6 cellular contexts compared by ENCODE assay signal in the genomic region with DNA sequence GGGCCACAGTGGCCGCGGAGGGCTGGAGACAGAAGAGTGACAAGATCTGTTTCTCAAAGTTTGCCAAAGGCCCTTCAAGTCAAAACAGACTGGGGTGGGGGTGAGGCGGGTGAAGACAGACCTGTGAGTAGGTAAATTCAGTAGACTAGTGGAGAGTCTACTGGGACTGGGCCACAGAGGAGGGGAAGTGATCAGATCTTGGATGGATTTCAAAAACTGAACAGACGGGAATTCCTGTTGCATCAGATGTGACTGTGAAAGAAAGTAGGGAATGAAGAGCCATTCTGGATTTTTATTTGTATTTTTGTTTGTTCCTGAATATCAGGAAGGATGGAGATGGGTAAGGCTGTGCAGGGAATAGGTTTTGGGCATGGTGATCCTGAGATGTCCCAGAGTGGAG. TPM values are rescaled to one million over a fixed set of nuclear protein-coding genes. Genes with fewer than 3 reads are reported as not detected.
DNase-seq lines count a peak whose midpoint lies in the region; ATAC-seq and TF ChIP-seq lines count a peak whose summit lies in the region.
"Not testable (repeated sequence)": the region's sequence is repeated elsewhere in the genome, so short reads cannot be mapped to it uniquely, and the experiment has no call there.

No MANE protein-coding gene starts in this region.

- H3K4me3 ChIP-seq in AG04449 (ENCODE audit: low read depth, low read length) (peak overlapping the region; percentile 56), H7 (ENCODE audit: insufficient read depth, low read depth, low read length) (peak overlapping the region; percentile 11; the same call in 1 of the 2 replicates), SJSA1 (peak overlapping the region; percentile 11; the same call in 1 of the 2 replicates), brain microvascular endothelial cell (ENCODE audit: low read depth, low read length) (peak overlapping the region; percentile 24), heart right ventricle (peak overlapping the region in 9 of 10 donors; percentile 70 to 99 (median 87)), neuron (ENCODE audit: low read length) (peak overlapping the region; percentile 52)

- not testable (repeated sequence) for H3K27me3 ChIP-seq in H7 (ENCODE audit: control insufficient read depth, insufficient read depth, low read length); SJSA1 (replicated peaks); brain microvascular endothelial cell (replicated peaks); heart right ventricle; neuron (ENCODE audit: insufficient read depth, low read length)

- not testable (repeated sequence) for H3K36me3 ChIP-seq in H7 (replicated peaks; ENCODE audit: control insufficient read depth, insufficient read depth, low read length); brain microvascular endothelial cell (replicated peaks)
- H3K36me3 ChIP-seq in SJSA1 = peaks cover 30% of the 10 kb centered on the region
- H3K36me3 ChIP-seq in heart right ventricle = peaks cover 0 to 32% (median 6%) of the 10 kb centered on the region in 9 donors
- H3K36me3 ChIP-seq in neuron (ENCODE audit: insufficient read depth, low read length) = peaks cover 20% of the 10 kb centered on the region

- not testable (repeated sequence) for TF ChIP-seq CTCF in AG04449 (IDR thresholded peaks at IDR 0.05; ENCODE audit: insufficient read depth, low read length, missing control alignments); brain microvascular endothelial cell (IDR thresholded peaks at IDR 0.05; ENCODE audit: low read depth, low read length, missing control alignments); heart right ventricle (IDR thresholded peaks at IDR 0.05)

- peak in 7 of 8 donors; percentile 3 to 62 (median 33) for ATAC-seq in heart right ventricle

- H3K9me3 ChIP-seq in SJSA1 (replicated peaks) (peaks cover 16% of the 10 kb centered on the region), heart right ventricle (peaks cover 0 to 80% (median 0%) of the 10 kb centered on the region in 11 donors), neuron (ENCODE audit: low read length) (peaks cover 24% of the 10 kb centered on the region)

- intact Hi-C loops in heart right ventricle (cut with DNase I) = loop anchor here in 1 of 10 donors (5.0 kb wide), 1 partner anchor 63 kb away; the partner anchor contains the start of gene ZNF749

- not testable (repeated sequence) for H3K27ac ChIP-seq in SJSA1, brain microvascular endothelial cell, heart right ventricle

- 0% methylated on average over 1 of the region's 4 CpGs for WGBS in heart right ventricle, 2 donors

- in situ Hi-C loops in brain microvascular endothelial cell (cut with HindIII; ENCODE audit: low pct_ligation_motif_present, low sequenced_read_pairs) = not testable (repeated sequence)

- CTCF ChIA-PET in AG04449 (lab: Yijun Ruan, JAX) = not testable (repeated sequence)

- POLR2A ChIA-PET in AG04449 (lab: Yijun Ruan, JAX) = not testable (repeated sequence)

- DNase-seq in AG04449 (ENCODE audit: low read depth, low spot score); H7; SJSA1 (ENCODE audit: low read depth in 1 of 2, low spot score in 2 of 2); heart right ventricle: not testable (repeated sequence)
- DNase-seq in brain microvascular endothelial cell = peak; percentile 25

- H2AFZ ChIP-seq in neuron (ENCODE audit: low read depth, low read length) = not testable (repeated sequence)

- H3K4me1 ChIP-seq in SJSA1 (replicated peaks); heart right ventricle; neuron (ENCODE audit: insufficient read depth, low read length): not testable (repeated sequence)

RNA-seq across cellular contexts. Expression of gene ZNF773, which starts 0.7 kb away (rescaled TPM):
- 7.2 and 9.3 TPM in 2 replicates for total RNA-seq in H7 (2014; rRNA removed; shearing (Covaris generic))
- 8.7 and 13.1 TPM in 2 replicates for total RNA-seq in SJSA1 (2014; rRNA removed; shearing (Covaris generic))
- 1 to 10 TPM; 3.1 to 6.4 (median 5.0) TPM for total RNA-seq in heart right ventricle
- 1 to 10 TPM; 2.4 to 3.2 TPM for polyA plus RNA-seq in heart right ventricle

RNA-seq across cellular contexts. Expression of gene ZNF419, which starts 12.8 kb away (rescaled TPM):
- 10.6 and 12.5 TPM in 2 replicates for total RNA-seq in H7 (2014; rRNA removed; shearing (Covaris generic))
- total RNA-seq in SJSA1 (2014; rRNA removed; shearing (Covaris generic)) = 8.8 and 9.9 TPM in 2 replicates
- total RNA-seq in heart right ventricle = 1 to 10 TPM; 5.4 to 9.1 (median 7.8) TPM
- polyA plus RNA-seq in heart right ventricle = 1 to 10 TPM; 5.0 to 9.2 TPM

RNA-seq across cellular contexts. Expression of gene ZNF772, which starts 23.0 kb away (rescaled TPM):
- total RNA-seq in H7 (2014; rRNA removed; shearing (Covaris generic)) = 4.3 and 5.0 TPM in 2 replicates
- total RNA-seq in SJSA1 (2014; rRNA removed; shearing (Covaris generic)) = 4.1 and 7.5 TPM in 2 replicates
- total RNA-seq in heart right ventricle = 10 to 100 TPM; 18.6 to 27.4 (median 23.2) TPM
- polyA plus RNA-seq in heart right ventricle = 1 to 10 TPM; 2.4 to 2.7 TPM

RNA-seq across cellular contexts. Expression of gene ZNF549, which starts 26.8 kb away (rescaled TPM):
- 3.6 and 5.6 TPM in 2 replicates for total RNA-seq in H7 (2014; rRNA removed; shearing (Covaris generic))
- 3.9 and 4.3 TPM in 2 replicates for total RNA-seq in SJSA1 (2014; rRNA removed; shearing (Covaris generic))
- 1 to 10 TPM; 3.0 to 5.1 (median 3.8) TPM for total RNA-seq in heart right ventricle
- polyA plus RNA-seq in heart right ventricle = 1 to 10 TPM; 2.1 to 2.9 TPM

RNA-seq across cellular contexts. Expression of gene VN1R1, which starts 43.5 kb away (rescaled TPM):
- total RNA-seq in H7 (2014; rRNA removed; shearing (Covaris generic)) = 0.15 TPM in 1 of 2 replicates, not detected in the other
- total RNA-seq in SJSA1 (2014; rRNA removed; shearing (Covaris generic)) = 0.03 TPM in 1 of 2 replicates, not detected in the other
- 1 to 10 TPM; 1.9 to 6.5 (median 4.5) TPM for total RNA-seq in heart right ventricle
- polyA plus RNA-seq in heart right ventricle = 1 to 10 TPM in 1 of 2 donors, under 1 TPM in 1; 0.88 to 1.8 TPM

Comparison
In these comparisons a context has a peak if more than half of its experiments do, and no peak if none do; other contexts are left out.
1. H3K4me3 ChIP-seq: peak in every context shown above with its lines; median percentile 87 in heart right ventricle; 56 in AG04449; 52 in neuron; 24 in brain microvascular endothelial cell; 11 in H7; 11 in SJSA1.